Comparison of ENCODE assay signal across 10 cellular contexts in the genomic region with DNA sequence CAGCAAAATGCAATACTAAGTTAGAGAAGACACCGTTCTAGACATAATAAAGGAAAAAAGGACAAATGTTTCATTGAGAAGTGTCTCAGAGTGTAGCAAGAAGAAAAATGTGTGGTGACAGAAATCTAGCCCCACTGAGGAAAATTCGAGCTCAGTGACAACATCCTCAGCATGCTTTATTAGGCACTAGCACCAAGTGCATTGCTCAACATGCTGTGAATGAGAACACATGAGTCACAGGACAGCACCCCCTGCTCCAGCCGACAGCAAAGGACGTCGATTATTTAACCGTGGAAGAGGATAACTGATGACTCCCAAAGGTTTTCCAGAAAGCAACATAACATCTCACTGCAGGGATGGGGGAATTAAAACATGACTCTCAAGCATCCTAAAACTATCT.
DNase-seq lines count a peak whose midpoint lies in the region; ATAC-seq and TF ChIP-seq lines count a peak whose summit lies in the region.
"Had no signal": no experiment of that assay in that cellular context is flagged by ENCODE, and none has a peak within 500 bp of the region (broad histone marks: within the 10 kb centered on the region; RNA-seq: fewer than 3 reads in every experiment).

No MANE protein-coding gene starts in this region.

- H3K36me3 Mint-ChIP-seq in nephron progenitor cell (ENCODE audit: low read depth) = no peaks in the 10 kb centered on the region

- no peak overlapping the region for H3K4me3 ChIP-seq in brain microvascular endothelial cell (ENCODE audit: low read depth, low read length)
- no peak overlapping the region for H3K4me3 ChIP-seq in suprapubic skin

- no peak for TF ChIP-seq EP300 in suprapubic skin (IDR thresholded peaks at IDR 0.05)

- no peaks in the 10 kb centered on the region for H3K27me3 Mint-ChIP-seq in nephron progenitor cell (ENCODE audit: low read depth, poor library complexity)
- H3K27me3 Mint-ChIP-seq: activated CD4-positive, alpha-beta T cell treated with anti-CD3 and anti-CD28 coated beads, Interleukin-2, amount 10 ng/mL, durations not matched to agents 7 days and 5 days had no signal

- no peaks in the 10 kb centered on the region for H3K9me3 Mint-ChIP-seq in nephron progenitor cell
- H3K9me3 Mint-ChIP-seq: activated CD4-positive, alpha-beta T cell treated with anti-CD3 and anti-CD28 coated beads, Interleukin-2, amount 10 ng/mL, durations not matched to agents 7 days and 5 days had no signal

- in situ Hi-C loops in brain microvascular endothelial cell (cut with HindIII; ENCODE audit: low pct_ligation_motif_present, low sequenced_read_pairs) = no loop called here

- H3K27me3 ChIP-seq in brain microvascular endothelial cell (replicated peaks) (no peaks in the 10 kb centered on the region), suprapubic skin (no peaks in the 10 kb centered on the region)

- peaks cover 29% of the 10 kb centered on the region for H3K4me1 ChIP-seq in suprapubic skin

- no peak for ATAC-seq in GM21526 (IDR thresholded peaks at IDR 0.05; ENCODE audit: low FRiP score, unreplicated experiment)
- ATAC-seq: stimulated activated naive CD8-positive, alpha-beta T cell treated with anti-CD3 and anti-CD28 coated beads, Interleukin-15, Interleukin-2, amounts not matched to agents 100 U/mL and 50 U/mL, for 24 hours had no signal

- H3K9me3 ChIP-seq in suprapubic skin = no peaks in the 10 kb centered on the region

- no peak overlapping the region for H3K4me3 Mint-ChIP-seq in nephron progenitor cell
- H3K4me3 Mint-ChIP-seq: activated CD4-positive, alpha-beta T cell treated with anti-CD3 and anti-CD28 coated beads, Interleukin-2, amount 10 ng/mL, durations not matched to agents 7 days and 5 days had no signal

- no peak for TF ChIP-seq POLR2A in suprapubic skin (IDR thresholded peaks at IDR 0.05)

- no peaks in the 10 kb centered on the region for H3K4me1 Mint-ChIP-seq in nephron progenitor cell

- TF ChIP-seq CTCF in brain microvascular endothelial cell (IDR thresholded peaks at IDR 0.05; ENCODE audit: low read depth, low read length, missing control alignments) = peak; percentile 19
- no peak for TF ChIP-seq CTCF in suprapubic skin (IDR thresholded peaks at IDR 0.05)
- TF ChIP-seq CTCF in nephron progenitor cell (IDR thresholded peaks at IDR 0.05) = no peak

- H3K36me3 ChIP-seq in brain microvascular endothelial cell (replicated peaks) (no peaks in the 10 kb centered on the region), suprapubic skin (no peaks in the 10 kb centered on the region)

- H3K27ac ChIP-seq in brain microvascular endothelial cell (peak overlapping the region; percentile 73), suprapubic skin (peak overlapping the region; percentile 77)

- DNase-seq in HPDE6-E6E7 (ENCODE audit: extremely low spot score) (peak; percentile 70), brain microvascular endothelial cell (peak; percentile 90), kidney glomerular epithelial cell (lab: John Stamatoyannopoulos, UW) (peak; percentile 12), suprapubic skin (ENCODE audit: low spot score in 2 of 2) (peak; percentile 81 to 86), GDM1 (lab: John Stamatoyannopoulos, UW) (no peak), nephron progenitor cell (no peak), middle frontal gyrus (ENCODE audit: extremely low spot score, low spot score) (no peak)
- DNase-seq: activated CD4-positive, alpha-beta T cell treated with anti-CD3 and anti-CD28 coated beads, Interleukin-2, amount 10 ng/mL, durations not matched to agents 7 days and 5 days; stimulated activated naive CD8-positive, alpha-beta T cell treated with anti-CD3 and anti-CD28 coated beads, Interleukin-15, Interleukin-2, amounts not matched to agents 100 U/mL and 50 U/mL, for 24 hours had no signal

- no peak overlapping the region for H3K27ac Mint-ChIP-seq in nephron progenitor cell
- H3K27ac Mint-ChIP-seq: activated CD4-positive, alpha-beta T cell treated with anti-CD3 and anti-CD28 coated beads, Interleukin-2, amount 10 ng/mL, durations not matched to agents 7 days and 5 days had no signal

- 44% methylated on average over 6 of the region's 6 CpGs for WGBS in suprapubic skin

Comparison
In these comparisons a context has a peak if more than half of its experiments do, and no peak if none do; other contexts are left out.
1. DNase-seq: peak in HPDE6-E6E7 (single experiment), brain microvascular endothelial cell (single experiment), kidney glomerular epithelial cell (single experiment) and suprapubic skin (2 of 2); none in GDM1 (single experiment), nephron progenitor cell (single experiment) and middle frontal gyrus (single experiment).